In genomic region chr2:235543851-235544686, GRCh38 we compare ENCODE assay signal across 26 cellular contexts. TPM values are rescaled to one million over a fixed set of nuclear protein-coding genes. Genes with fewer than 3 reads are reported as not detected.
A peak's percentile ranks its signal among the peaks of the same experiment; 100 is the strongest.
DNase-seq lines count a peak whose midpoint lies in the region; ATAC-seq and TF ChIP-seq lines count a peak whose summit lies in the region.
"Had no signal": no experiment of that assay in that cellular context is flagged by ENCODE, and none has a peak within 500 bp of the region (broad histone marks: within the 10 kb centered on the region; RNA-seq: fewer than 3 reads in every experiment).

No MANE protein-coding gene starts in this region.

- H3K27ac Mint-ChIP-seq in mesothelial cell of epicardium = peak overlapping the region; percentile 64
- H3K27ac Mint-ChIP-seq in activated naive CD4-positive, alpha-beta T cell treated with anti-CD3 and anti-CD28 coated beads for 36 hours = no peak overlapping the region
- H3K27ac Mint-ChIP-seq: activated naive CD8-positive, alpha-beta T cell treated with anti-CD3 and anti-CD28 coated beads, Interleukin-2, amount 10 ng/mL, durations not matched to agents 7 days and 5 days; CD8-positive, alpha-beta memory T cell; effector memory CD8-positive, alpha-beta T cell; naive thymus-derived CD4-positive, alpha-beta T cell; stimulated activated memory B cell treated with anti-CD40 and anti-IgM and Interleukin-4, amounts not matched to agents 10 μg/mL and 1 μg/mL and 100 μg/mL, for 72 hours had no signal

- POLR2A ChIA-PET in PC-9 (lab: Charles Lee; ENCODE audit: unreplicated experiment) = interaction anchor here (0.5 kb wide), 1 partner anchor 165 kb away, joined by 6 read pairs; no protein-coding TSS in a partner anchor

- H3K36me3 ChIP-seq in PC-9 (ENCODE audit: low read depth) (0 out of 2 replicates have a peak, but pooled peaks cover 4% of the 10 kb centered on the region), spleen (no peaks in the 10 kb centered on the region)
- H3K36me3 ChIP-seq: ascending aorta had no signal

- peaks cover 36% of the 10 kb centered on the region for H3F3A ChIP-seq in PC-9 (ENCODE audit: insufficient read depth, low read depth)

- peak overlapping the region; percentile 85 for H3K4me2 ChIP-seq in PC-9

- H3K27me3 Mint-ChIP-seq in mesothelial cell of epicardium (ENCODE audit: low read depth) = no peaks in the 10 kb centered on the region
- H3K27me3 Mint-ChIP-seq in activated naive CD4-positive, alpha-beta T cell treated with anti-CD3 and anti-CD28 coated beads for 36 hours (ENCODE audit: low read depth) = peaks cover 4% of the 10 kb centered on the region
- H3K27me3 Mint-ChIP-seq: activated naive CD8-positive, alpha-beta T cell treated with anti-CD3 and anti-CD28 coated beads, Interleukin-2, amount 10 ng/mL, durations not matched to agents 7 days and 5 days; CD8-positive, alpha-beta memory T cell had no signal

- peak overlapping the region; percentile 35; the same call in 1 of the 2 replicates for H2AFZ ChIP-seq in PC-9

- H3K4me1 ChIP-seq in PC-9 (replicated peaks; ENCODE audit: insufficient read depth) (peaks cover 58% of the 10 kb centered on the region), spleen (peaks cover 0 to 18% (median 2%) of the 10 kb centered on the region in 6 donors)
- H3K4me1 ChIP-seq: ascending aorta had no signal

- CTCF ChIA-PET in PC-9 (lab: Charles Lee) = interaction anchor here (0.7 to 1.7 kb wide), 3 partner anchors 8 to 45 kb away, joined by 3 to 6 read pairs (median 4); no protein-coding TSS in a partner anchor
- CTCF ChIA-PET in activated naive CD4-positive, alpha-beta T cell treated with anti-CD3 and anti-CD28 coated beads for 36 hours (lab: Charles Lee) = no interaction called here

- ATAC-seq in GM21360 (IDR thresholded peaks at IDR 0.05; ENCODE audit: unreplicated experiment) = no peak
- ATAC-seq: effector memory CD8-positive, alpha-beta T cell; left lobe of liver; naive thymus-derived CD4-positive, alpha-beta T cell; stimulated activated memory B cell treated with anti-CD40 and anti-IgM and Interleukin-4, amounts not matched to agents 10 μg/mL and 1 μg/mL and 100 μg/mL, for 72 hours had no signal

- no TSS peak for BruUV-seq in PC-9 (replicated peaks; lab: Mats Ljungman, UMichigan)

- peaks cover 23% of the 10 kb centered on the region for H4K20me1 ChIP-seq in PC-9 (ENCODE audit: insufficient read depth)

- intact Hi-C loops in PC-9 (cut with micrococcal nuclease; ENCODE audit: unreplicated experiment) (loop anchor here (1.0 to 5.0 kb wide), 7 partner anchors 27 to 373 kb away; partner anchors contain the start of gene AGAP1), spleen (cut with DNase I; ENCODE audit: low total_unique reads) (no loop called here)
- intact Hi-C loops in activated naive CD4-positive, alpha-beta T cell treated with anti-CD3 and anti-CD28 coated beads for 36 hours (cut with micrococcal nuclease) = no loop called here

- peaks cover 41% of the 10 kb centered on the region for H3K4me1 Mint-ChIP-seq in mesothelial cell of epicardium
- no peaks in the 10 kb centered on the region for H3K4me1 Mint-ChIP-seq in activated naive CD4-positive, alpha-beta T cell treated with anti-CD3 and anti-CD28 coated beads for 36 hours (ENCODE audit: low read depth)
- H3K4me1 Mint-ChIP-seq: activated naive CD8-positive, alpha-beta T cell treated with anti-CD3 and anti-CD28 coated beads, Interleukin-2, amount 10 ng/mL, durations not matched to agents 7 days and 5 days; CD8-positive, alpha-beta memory T cell; naive thymus-derived CD4-positive, alpha-beta T cell; stimulated activated memory B cell treated with anti-CD40 and anti-IgM and Interleukin-4, amounts not matched to agents 10 μg/mL and 1 μg/mL and 100 μg/mL, for 72 hours had no signal

- H3K4me3 Mint-ChIP-seq in mesothelial cell of epicardium = no peak overlapping the region
- H3K4me3 Mint-ChIP-seq in activated naive CD4-positive, alpha-beta T cell treated with anti-CD3 and anti-CD28 coated beads for 36 hours = no peak overlapping the region
- H3K4me3 Mint-ChIP-seq: activated naive CD8-positive, alpha-beta T cell treated with anti-CD3 and anti-CD28 coated beads, Interleukin-2, amount 10 ng/mL, durations not matched to agents 7 days and 5 days; CD8-positive, alpha-beta memory T cell; effector memory CD8-positive, alpha-beta T cell; naive thymus-derived CD4-positive, alpha-beta T cell; stimulated activated memory B cell treated with anti-CD40 and anti-IgM and Interleukin-4, amounts not matched to agents 10 μg/mL and 1 μg/mL and 100 μg/mL, for 72 hours had no signal

- H3K27me3 ChIP-seq in PC-9 (ENCODE audit: insufficient read depth, low read depth) = no peaks in the 10 kb centered on the region
- no peaks in the 10 kb centered on the region for H3K27me3 ChIP-seq in spleen (replicated peaks in 1 of 7)
- H3K27me3 ChIP-seq: ascending aorta had no signal

- H3K9me3 Mint-ChIP-seq in mesothelial cell of epicardium = no peaks in the 10 kb centered on the region
- no peaks in the 10 kb centered on the region for H3K9me3 Mint-ChIP-seq in activated naive CD4-positive, alpha-beta T cell treated with anti-CD3 and anti-CD28 coated beads for 36 hours
- H3K9me3 Mint-ChIP-seq: activated naive CD8-positive, alpha-beta T cell treated with anti-CD3 and anti-CD28 coated beads, Interleukin-2, amount 10 ng/mL, durations not matched to agents 7 days and 5 days; CD8-positive, alpha-beta memory T cell; effector memory CD8-positive, alpha-beta T cell; stimulated activated memory B cell treated with anti-CD40 and anti-IgM and Interleukin-4, amounts not matched to agents 10 μg/mL and 1 μg/mL and 100 μg/mL, for 72 hours had no signal

- no peaks in the 10 kb centered on the region for H3K36me3 Mint-ChIP-seq in mesothelial cell of epicardium
- H3K36me3 Mint-ChIP-seq in activated naive CD4-positive, alpha-beta T cell treated with anti-CD3 and anti-CD28 coated beads for 36 hours (ENCODE audit: low read depth) = no peaks in the 10 kb centered on the region
- H3K36me3 Mint-ChIP-seq: activated naive CD8-positive, alpha-beta T cell treated with anti-CD3 and anti-CD28 coated beads, Interleukin-2, amount 10 ng/mL, durations not matched to agents 7 days and 5 days; CD8-positive, alpha-beta memory T cell; naive thymus-derived CD4-positive, alpha-beta T cell; stimulated activated memory B cell treated with anti-CD40 and anti-IgM and Interleukin-4, amounts not matched to agents 10 μg/mL and 1 μg/mL and 100 μg/mL, for 72 hours had no signal

- H3K4me3 ChIP-seq in PC-9 = peak overlapping the region; percentile 49; the same call in 1 of the 2 replicates
- no peak overlapping the region for H3K4me3 ChIP-seq in spleen
- H3K4me3 ChIP-seq: ascending aorta had no signal

- TF ChIP-seq CTCF in C4-2B (conservative IDR thresholded peaks at IDR 0.05) (no peak), PC-9 (conservative IDR thresholded peaks at IDR 0.05) (no peak), mesothelial cell of epicardium (IDR thresholded peaks at IDR 0.05; ENCODE audit: unreplicated experiment) (no peak), spleen (IDR thresholded peaks at IDR 0.05 in 8 of 11, conservative IDR thresholded peaks at IDR 0.05 in 3 of 11) (no peak)

- 85 to 94% (median 91%) methylated on average over 15 to 25 of the region's 25 CpGs for WGBS in spleen, 5 donors

- TF ChIP-seq POLR2A in spleen (IDR thresholded peaks at IDR 0.05) = no peak

- no peaks in the 10 kb centered on the region for H3K9me3 ChIP-seq in PC-9 (ENCODE audit: insufficient read depth, low read depth)
- no peaks in the 10 kb centered on the region for H3K9me3 ChIP-seq in spleen
- H3K9me3 ChIP-seq: ascending aorta had no signal

- peak overlapping the region; percentile 88 for H3K27ac ChIP-seq in C4-2B
- H3K27ac ChIP-seq in PC-9 = peak overlapping the region; percentile 91
- H3K27ac ChIP-seq in spleen = no peak overlapping the region
- H3K27ac ChIP-seq: ascending aorta had no signal

- no peaks in the 10 kb centered on the region for H3K9me2 ChIP-seq in PC-9 (ENCODE audit: insufficient read depth)

- H3K79me2 ChIP-seq in PC-9 (ENCODE audit: low read depth) = peaks cover 95% of the 10 kb centered on the region

- DNase-seq in PC-9 (peak in 1 of 2 experiments; percentile 69), mesothelial cell of epicardium (ENCODE audit: low spot score in 2 of 2, unreplicated experiment in 2 of 2) (no peak), spleen (peak; percentile 64), putamen (ENCODE audit: low spot score) (no peak)
- no peak for DNase-seq in activated naive CD4-positive, alpha-beta T cell treated with anti-CD3 and anti-CD28 coated beads for 36 hours
- DNase-seq: activated CD4-positive, alpha-beta T cell treated with anti-CD3 and anti-CD28 coated beads for 48 hours; activated CD8-positive, alpha-beta memory T cell treated with anti-CD3 and anti-CD28 coated beads for 24 hours; activated naive CD8-positive, alpha-beta T cell treated with anti-CD3 and anti-CD28 coated beads, Interleukin-2, amount 10 ng/mL, durations not matched to agents 7 days and 5 days; AML-193; CD8-positive, alpha-beta memory T cell; effector memory CD8-positive, alpha-beta T cell; Karpas-422; mesenchymal stem cell; naive thymus-derived CD4-positive, alpha-beta T cell; NCI-H1436 treated with DMSO at 0.1 percent for 48 hours; NCI-H2081 treated with DMSO at 0.1 percent for 48 hours; NCI-H226; NCI-H526 treated with DMSO at 0.1 percent for 48 hours; NK-92 treated with Interleukin-12 subunit alpha and Interleukin-12 subunit beta, amount 100 ng/mL, for 24 hours; SHP77; substantia nigra had no signal

RNA-seq across cellular contexts. Expression of gene AGAP1, which starts 50.2 kb away (rescaled TPM):
- total RNA-seq in PC-9 (2021) (91.4 and 107 TPM in 2 replicates), mesothelial cell of epicardium (41.1 to 44.0 TPM (median 41.5 TPM) in 3 replicates), spleen (10 to 100 TPM in 5 of 7 donors, 1 to 10 TPM in 2; 8.4 to 26.6 (median 16.7) TPM)
- polyA plus RNA-seq in spleen = 1 to 10 TPM; 1.1 to 2.8 (median 1.3) TPM
- 1 to 10 TPM in 1 of 2 experiments, under 1 TPM in 1; 0.95 to 1.1 TPM for total RNA-seq in activated naive CD4-positive, alpha-beta T cell treated with anti-CD3 and anti-CD28 coated beads for 36 hours
- polyA plus RNA-seq: naive thymus-derived CD4-positive, alpha-beta T cell had no signal

Comparison
In these comparisons a context has a peak if more than half of its experiments do, and no peak if none do; other contexts are left out.
1. H3K27ac ChIP-seq: peak in C4-2B (single experiment) and PC-9 (single experiment); none in spleen (0 of 8).
2. RNA of gene AGAP1, which starts 50.2 kb away (total RNA-seq): 91.4 to 107 TPM in PC-9, 41.1 to 44.0 TPM in mesothelial cell of epicardium and 8.4 to 26.6 TPM in spleen; 0.95 to 1.1 TPM in activated naive CD4-positive, alpha-beta T cell treated with anti-CD3 and anti-CD28 coated beads for 36 hours; every median in the first group is over 4 times any median in the second.